Comparison of ENCODE assay signal across 8 cellular contexts in the genomic region with DNA sequence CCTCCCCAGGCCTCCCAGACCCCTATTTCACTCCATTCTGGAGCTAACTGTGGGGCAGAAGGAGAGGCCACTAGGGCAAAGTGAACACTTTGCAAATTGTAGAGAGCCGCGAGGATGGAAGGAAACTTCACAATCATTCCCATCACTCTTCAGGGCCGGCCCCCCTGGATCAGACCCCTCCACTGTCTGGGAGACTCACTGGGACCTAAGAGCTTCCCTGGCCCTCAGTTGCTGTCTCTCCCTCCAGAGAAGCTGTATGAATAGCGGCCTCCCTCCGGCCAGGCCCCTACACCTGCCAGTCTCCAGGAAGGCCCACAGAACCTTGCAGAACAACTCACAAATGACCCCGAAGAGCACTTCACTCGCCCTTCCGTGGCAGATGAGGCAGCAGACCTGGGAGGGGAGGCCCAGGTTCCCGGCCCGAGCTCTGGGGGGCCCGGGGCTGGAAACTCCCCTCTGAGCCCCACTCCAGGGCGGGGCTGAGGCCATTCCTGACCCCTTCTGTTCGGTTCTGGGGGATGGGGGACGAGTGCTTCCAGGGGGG.
A peak's percentile ranks its signal among the peaks of the same experiment; 100 is the strongest.
DNase-seq lines count a peak whose midpoint lies in the region; ATAC-seq and TF ChIP-seq lines count a peak whose summit lies in the region.

No MANE protein-coding gene starts in this region.

- H3K36me3 ChIP-seq in mammary epithelial cell (ENCODE audit: insufficient read depth, low read length) (no peaks in the 10 kb centered on the region), mesenchymal stem cell (ENCODE audit: control insufficient read depth in 1 of 2, insufficient read depth in 2 of 2, low read depth in 1 of 2, low read length in 2 of 2) (no peaks in the 10 kb centered on the region), tibial artery (no peaks in the 10 kb centered on the region)

- no TSS peak for BruUV-seq in mammary epithelial cell (replicated peaks; lab: Mats Ljungman, UMichigan)

- H3K27me3 Mint-ChIP-seq in activated CD4-positive, alpha-beta T cell treated with anti-CD3 and anti-CD28 coated beads for 36 hours, result no peaks in the 10 kb centered on the region

- H4K8ac ChIP-seq in mesenchymal stem cell (ENCODE audit: low read length), result peak overlapping the region; percentile 96

- H3K4me1 ChIP-seq in mammary epithelial cell (ENCODE audit: insufficient read depth, low read length) (peaks cover 14% of the 10 kb centered on the region), mesenchymal stem cell (ENCODE audit: control insufficient read depth, insufficient read depth, low read depth, low read length) (peaks cover 37% of the 10 kb centered on the region), tibial artery (peaks cover 19 to 97% (median 89%) of the 10 kb centered on the region in 4 donors)

- H3K18ac ChIP-seq in mesenchymal stem cell (ENCODE audit: low read depth in 1 of 2, low read length in 2 of 2), result peak overlapping the region; percentile 96 to 98

- peak overlapping the region; percentile 58 for H2AK5ac ChIP-seq in mesenchymal stem cell (ENCODE audit: low read length, severe bottlenecking)

- no peak for ATAC-seq in activated CD4-positive, alpha-beta T cell treated with anti-CD3 and anti-CD28 coated beads for 36 hours
- ATAC-seq in HG02973 (IDR thresholded peaks at IDR 0.05; ENCODE audit: unreplicated experiment) (no peak), GM21737 (IDR thresholded peaks at IDR 0.05; ENCODE audit: unreplicated experiment) (no peak), GM21381 (IDR thresholded peaks at IDR 0.05; ENCODE audit: unreplicated experiment) (no peak)

- H3K9me3 ChIP-seq in mammary epithelial cell (replicated peaks; ENCODE audit: insufficient read depth, low read length) (no peaks in the 10 kb centered on the region), mesenchymal stem cell (ENCODE audit: control insufficient read depth, low read length) (no peaks in the 10 kb centered on the region), tibial artery (no peaks in the 10 kb centered on the region)

- H3K9ac ChIP-seq in mammary epithelial cell (ENCODE audit: insufficient read depth, low read length) (no peak overlapping the region), mesenchymal stem cell (ENCODE audit: low read length) (peak overlapping the region; percentile 79)

- CTCF ChIA-PET in activated CD4-positive, alpha-beta T cell treated with anti-CD3 and anti-CD28 coated beads for 36 hours (lab: Charles Lee), result interaction anchor here (0.6 to 3.4 kb wide), 6 partner anchors 11 to 177 kb away, joined by 3 to 17 read pairs (median 5); no protein-coding TSS in a partner anchor
- CTCF ChIA-PET in mammary epithelial cell (lab: Charles Lee; ENCODE audit: low non-redundant PET), result no interaction called here

- H3K23ac ChIP-seq in mesenchymal stem cell (ENCODE audit: low read length in 2 of 2), result no peak overlapping the region

- H3K4ac ChIP-seq in mesenchymal stem cell (ENCODE audit: low read depth in 1 of 2, low read length in 2 of 2), result peak overlapping the region; percentile 90 to 97

- no peaks in the 10 kb centered on the region for H4K20me1 ChIP-seq in mammary epithelial cell (ENCODE audit: insufficient read depth, low read length)

- H4K91ac ChIP-seq in mesenchymal stem cell (ENCODE audit: low read length), result peak overlapping the region; percentile 98

- H3K27ac Mint-ChIP-seq in activated CD4-positive, alpha-beta T cell treated with anti-CD3 and anti-CD28 coated beads for 36 hours, result no peak overlapping the region

- H3K4me2 ChIP-seq in mammary epithelial cell (ENCODE audit: insufficient read depth, low read depth, low read length), result peak overlapping the region; percentile 67
- peak overlapping the region; percentile 82 for H3K4me2 ChIP-seq in mesenchymal stem cell (ENCODE audit: low read length, poor library complexity, severe bottlenecking)

- WGBS in mammary epithelial cell (ENCODE audit: low coverage, missing lambda C conversion rate), result 74% methylated on average over 10 of the region's 14 CpGs
- WGBS in mesenchymal stem cell, result 56% methylated on average over 12 of the region's 14 CpGs

- H3K79me2 ChIP-seq in mammary epithelial cell (ENCODE audit: insufficient read depth, low read length), result no peaks in the 10 kb centered on the region

- H3K9me3 Mint-ChIP-seq in activated CD4-positive, alpha-beta T cell treated with anti-CD3 and anti-CD28 coated beads for 36 hours (ENCODE audit: low read depth), result no peaks in the 10 kb centered on the region

- H3K27ac ChIP-seq in mammary epithelial cell (ENCODE audit: insufficient read depth, low read depth, low read length) (no peak overlapping the region), mesenchymal stem cell (ENCODE audit: low read length, poor library complexity, severe bottlenecking) (no peak overlapping the region), tibial artery (peak overlapping the region; percentile 90 to 93)

- no peak for DNase-seq in activated CD4-positive, alpha-beta T cell treated with anti-CD3 and anti-CD28 coated beads for 36 hours
- DNase-seq in activated CD4-positive, alpha-beta T cell treated with anti-CD3 and anti-CD28 coated beads, Interleukin-2, amount 50 U/mL, for 1 hour, result no peak
- DNase-seq in mammary epithelial cell (no peak), mesenchymal stem cell (no peak), tibial artery (peak; percentile 20 to 70)

- intact Hi-C loops in activated CD4-positive, alpha-beta T cell treated with anti-CD3 and anti-CD28 coated beads for 36 hours (cut with DNase I, micrococcal nuclease), result loop anchor here (1.0 to 10.0 kb wide), 6 partner anchors 92 to 291 kb away; a partner anchor contains a TSS
- intact Hi-C loops in mammary epithelial cell (cut with micrococcal nuclease) (no loop called here), tibial artery (cut with DNase I; ENCODE audit: low total_unique reads) (loop anchor here (5.0 to 10.0 kb wide), 4 partner anchors 65 to 285 kb away; a partner anchor contains a TSS)

- no peaks in the 10 kb centered on the region for H3K36me3 Mint-ChIP-seq in activated CD4-positive, alpha-beta T cell treated with anti-CD3 and anti-CD28 coated beads for 36 hours (ENCODE audit: low read depth)

- H3K4me3 ChIP-seq in mammary epithelial cell (replicated peaks in 1 of 3; ENCODE audit: insufficient read depth in 1 of 3, low read depth in 2 of 3, low read length in 3 of 3) (no peak overlapping the region), mesenchymal stem cell (ENCODE audit: insufficient read depth in 1 of 2, low read depth in 1 of 2, low read length in 2 of 2) (peak overlapping the region in 1 of 2 experiments; percentile 58), tibial artery (peak overlapping the region; percentile 49 to 56)

- H2BK120ac ChIP-seq in mesenchymal stem cell (ENCODE audit: low read depth, low read length), result peak overlapping the region; percentile 95

- TF ChIP-seq CTCF in mammary epithelial cell (conservative IDR thresholded peaks at IDR 0.05 in 1 of 2, IDR thresholded peaks at IDR 0.05 in 1 of 2; ENCODE audit: extremely low read depth in 1 of 2, insufficient read depth in 1 of 2, low read depth in 1 of 2, low read length in 2 of 2), result no peak
- TF ChIP-seq CTCF in tibial artery (IDR thresholded peaks at IDR 0.05), result no peak

- peak overlapping the region in 1 of 2 experiments; percentile 92 for H3K14ac ChIP-seq in mesenchymal stem cell (ENCODE audit: low read length in 2 of 2)

- H2BK12ac ChIP-seq in mesenchymal stem cell (ENCODE audit: low read length in 2 of 2), result peak overlapping the region; percentile 44 to 98

- H3K4me1 Mint-ChIP-seq in activated CD4-positive, alpha-beta T cell treated with anti-CD3 and anti-CD28 coated beads for 36 hours, result peaks cover 24% of the 10 kb centered on the region

- H3K27me3 ChIP-seq in mammary epithelial cell (ENCODE audit: insufficient read depth, low read length) (no peaks in the 10 kb centered on the region), mesenchymal stem cell (ENCODE audit: control insufficient read depth in 1 of 2, insufficient read depth in 1 of 2, low read length in 2 of 2) (no peaks in the 10 kb centered on the region), tibial artery (no peaks in the 10 kb centered on the region)

- POLR2A ChIA-PET in activated CD4-positive, alpha-beta T cell treated with anti-CD3 and anti-CD28 coated beads for 36 hours (lab: Charles Lee), result interaction anchor here (0.9 kb wide), 1 partner anchor 15 kb away, joined by 3 read pairs; no protein-coding TSS in a partner anchor

- no peaks in the 10 kb centered on the region for H3K79me1 ChIP-seq in mesenchymal stem cell (replicated peaks; ENCODE audit: low read length, poor library complexity, severe bottlenecking)

- dilution Hi-C loops in mammary epithelial cell (cut with HindIII; ENCODE audit: low sequenced_read_pairs), result no loop called here

- H3K4me3 Mint-ChIP-seq in activated CD4-positive, alpha-beta T cell treated with anti-CD3 and anti-CD28 coated beads for 36 hours, result peak overlapping the region; percentile 30

- no peak overlapping the region for H2BK15ac ChIP-seq in mesenchymal stem cell (ENCODE audit: low read depth, poor library complexity, severe bottlenecking)

- in situ Hi-C loops in mammary epithelial cell (cut with MboI; ENCODE audit: low sequenced_read_pairs in 2 of 2), result no loop called here

- no peak overlapping the region for H2BK5ac ChIP-seq in mesenchymal stem cell (ENCODE audit: low read depth, low read length, poor library complexity, severe bottlenecking)

- H2AFZ ChIP-seq in mammary epithelial cell (ENCODE audit: low read depth, low read length) (peak overlapping the region; percentile 72), mesenchymal stem cell (ENCODE audit: low read depth, low read length) (no peak overlapping the region)

Comparison
In these comparisons a context has a peak if more than half of its experiments do, and no peak if none do; other contexts are left out.
1. DNase-seq: peak in tibial artery (2 of 2); none in activated CD4-positive, alpha-beta T cell treated with anti-CD3 and anti-CD28 coated beads for 36 hours (single experiment), activated CD4-positive, alpha-beta T cell treated with anti-CD3 and anti-CD28 coated beads, Interleukin-2, amount 50 U/mL, for 1 hour (single experiment), mammary epithelial cell (single experiment) and mesenchymal stem cell (single experiment).
2. H3K27ac ChIP-seq: peak in tibial artery (2 of 2); none in mammary epithelial cell (single experiment) and mesenchymal stem cell (single experiment).
3. H3K4me3 ChIP-seq: peak in tibial artery (2 of 2); none in mammary epithelial cell (0 of 3).